Comparison of ENCODE assay signal across 28 cellular contexts in genomic region chr17:63942309-63942985, GRCh38. TPM values are rescaled to one million over a fixed set of nuclear protein-coding genes. Genes with fewer than 3 reads are reported as not detected.
A peak's percentile ranks its signal among the peaks of the same experiment; 100 is the strongest.
DNase-seq lines count a peak whose midpoint lies in the region; ATAC-seq and TF ChIP-seq lines count a peak whose summit lies in the region.
"Had no signal": no experiment of that assay in that cellular context is flagged by ENCODE, and none has a peak within 500 bp of the region (broad histone marks: within the 10 kb centered on the region; RNA-seq: fewer than 3 reads in every experiment).

No MANE protein-coding gene starts in this region.

- H3K9me3 Mint-ChIP-seq in activated naive CD4-positive, alpha-beta T cell treated with anti-CD3 and anti-CD28 coated beads, Interleukin-2, amount 10 ng/mL, durations not matched to agents 7 days and 5 days, result no peaks in the 10 kb centered on the region
- no peaks in the 10 kb centered on the region for H3K9me3 Mint-ChIP-seq in activated naive CD4-positive, alpha-beta T cell treated with anti-CD3 and anti-CD28 coated beads, Interleukin-2, amount 50 U/mL, for 72 hours
- H3K9me3 Mint-ChIP-seq in effector memory CD8-positive, alpha-beta T cell, result no peaks in the 10 kb centered on the region
- no peaks in the 10 kb centered on the region for H3K9me3 Mint-ChIP-seq in stimulated activated memory B cell treated with anti-CD40 and anti-IgM and Interleukin-4, amounts not matched to agents 10 μg/mL and 1 μg/mL and 100 μg/mL, for 72 hours
- no peaks in the 10 kb centered on the region for H3K9me3 Mint-ChIP-seq in chondrocyte (ENCODE audit: low read depth)
- H3K9me3 Mint-ChIP-seq in CD8-positive, alpha-beta memory T cell, result peaks cover 0 to 2% (median 0%) of the 10 kb centered on the region in 5 donors
- H3K9me3 Mint-ChIP-seq: CD4-positive, CD25-positive, alpha-beta regulatory T cell; HFFc6 had no signal

- H3K4me3 ChIP-seq in HAP-1, result no peak overlapping the region
- H3K4me3 ChIP-seq in CD8-positive, alpha-beta memory T cell (ENCODE audit: low read length), result no peak overlapping the region
- H3K4me3 ChIP-seq: BLaER1 had no signal

- CTCF ChIA-PET in activated naive CD4-positive, alpha-beta T cell treated with anti-CD3 and anti-CD28 coated beads, Interleukin-2, amount 10 ng/mL, durations not matched to agents 7 days and 5 days (lab: Charles Lee), result no interaction called here
- CTCF ChIA-PET in CD8-positive, alpha-beta memory T cell (lab: Charles Lee), result interaction anchor here (1.8 kb wide), 2 partner anchors 22 to 191 kb away, joined by 4 to 5 read pairs; no protein-coding TSS in a partner anchor

- no peak for ATAC-seq in activated naive CD4-positive, alpha-beta T cell treated with anti-CD3 and anti-CD28 coated beads, Interleukin-2, amount 50 U/mL, for 72 hours
- ATAC-seq in T-helper 17 cell, result no peak
- no peak for ATAC-seq in effector memory CD8-positive, alpha-beta T cell (replicated peaks)
- no peak for ATAC-seq in stimulated activated memory B cell treated with anti-CD40 and anti-IgM and Interleukin-4, amounts not matched to agents 10 μg/mL and 1 μg/mL and 100 μg/mL, for 72 hours
- ATAC-seq: Panc1 had no signal

- POLR2A ChIA-PET in CD8-positive, alpha-beta memory T cell (lab: Charles Lee), result no interaction called here

- H3K9me3 ChIP-seq in T-helper 17 cell (ENCODE audit: control insufficient read depth, low read length, poor library complexity, severe bottlenecking) (no peaks in the 10 kb centered on the region), HAP-1 (no peaks in the 10 kb centered on the region)
- no peaks in the 10 kb centered on the region for H3K9me3 ChIP-seq in CD8-positive, alpha-beta memory T cell (ENCODE audit: low read length)

- in situ Hi-C loops in HAP-1 (cut with MboI; ENCODE audit: low sequenced_read_pairs), result no loop called here

- no peak overlapping the region for H3K27ac ChIP-seq in CD8-positive, alpha-beta memory T cell (ENCODE audit: low read depth, low read length)
- H3K27ac ChIP-seq: BLaER1, RWPE1 had no signal

- no peaks in the 10 kb centered on the region for H3K36me3 ChIP-seq in HAP-1 (replicated peaks)
- H3K36me3 ChIP-seq in CD8-positive, alpha-beta memory T cell (ENCODE audit: insufficient read depth, low read length), result no peaks in the 10 kb centered on the region

- H3K27ac Mint-ChIP-seq in activated naive CD4-positive, alpha-beta T cell treated with anti-CD3 and anti-CD28 coated beads, Interleukin-2, amount 10 ng/mL, durations not matched to agents 7 days and 5 days, result peak overlapping the region; percentile 61
- peak overlapping the region in 1 of 2 donors; percentile 15 for H3K27ac Mint-ChIP-seq in activated naive CD4-positive, alpha-beta T cell treated with anti-CD3 and anti-CD28 coated beads, Interleukin-2, amount 50 U/mL, for 72 hours
- H3K27ac Mint-ChIP-seq in T-helper 17 cell (peak overlapping the region; percentile 19), chondrocyte (ENCODE audit: unreplicated experiment) (no peak overlapping the region)
- peak overlapping the region; percentile 66 to 73 for H3K27ac Mint-ChIP-seq in effector memory CD8-positive, alpha-beta T cell
- peak overlapping the region; percentile 94 for H3K27ac Mint-ChIP-seq in stimulated activated memory B cell treated with anti-CD40 and anti-IgM and Interleukin-4, amounts not matched to agents 10 μg/mL and 1 μg/mL and 100 μg/mL, for 72 hours
- peak overlapping the region in 1 of 8 donors; percentile 66 for H3K27ac Mint-ChIP-seq in CD8-positive, alpha-beta memory T cell
- H3K27ac Mint-ChIP-seq: HFFc6 had no signal

- H3K36me3 Mint-ChIP-seq in activated naive CD4-positive, alpha-beta T cell treated with anti-CD3 and anti-CD28 coated beads, Interleukin-2, amount 10 ng/mL, durations not matched to agents 7 days and 5 days, result no peaks in the 10 kb centered on the region
- H3K36me3 Mint-ChIP-seq in activated naive CD4-positive, alpha-beta T cell treated with anti-CD3 and anti-CD28 coated beads, Interleukin-2, amount 50 U/mL, for 72 hours, result no peaks in the 10 kb centered on the region
- H3K36me3 Mint-ChIP-seq in T-helper 17 cell (ENCODE audit: low read depth) (no peaks in the 10 kb centered on the region), chondrocyte (ENCODE audit: low read depth) (no peaks in the 10 kb centered on the region)
- no peaks in the 10 kb centered on the region for H3K36me3 Mint-ChIP-seq in effector memory CD8-positive, alpha-beta T cell (ENCODE audit: insufficient read depth)
- H3K36me3 Mint-ChIP-seq in stimulated activated memory B cell treated with anti-CD40 and anti-IgM and Interleukin-4, amounts not matched to agents 10 μg/mL and 1 μg/mL and 100 μg/mL, for 72 hours, result peaks cover 15% of the 10 kb centered on the region
- no peaks in the 10 kb centered on the region for H3K36me3 Mint-ChIP-seq in CD8-positive, alpha-beta memory T cell
- H3K36me3 Mint-ChIP-seq: CD4-positive, CD25-positive, alpha-beta regulatory T cell had no signal

- no peaks in the 10 kb centered on the region for H3K4me1 ChIP-seq in HAP-1
- peaks cover 22% of the 10 kb centered on the region for H3K4me1 ChIP-seq in CD8-positive, alpha-beta memory T cell (ENCODE audit: insufficient read depth, low read length)

- H3K4me3 Mint-ChIP-seq in activated naive CD4-positive, alpha-beta T cell treated with anti-CD3 and anti-CD28 coated beads, Interleukin-2, amount 10 ng/mL, durations not matched to agents 7 days and 5 days, result no peak overlapping the region
- H3K4me3 Mint-ChIP-seq in T-helper 17 cell, result no peak overlapping the region
- no peak overlapping the region for H3K4me3 Mint-ChIP-seq in effector memory CD8-positive, alpha-beta T cell
- no peak overlapping the region for H3K4me3 Mint-ChIP-seq in stimulated activated memory B cell treated with anti-CD40 and anti-IgM and Interleukin-4, amounts not matched to agents 10 μg/mL and 1 μg/mL and 100 μg/mL, for 72 hours
- H3K4me3 Mint-ChIP-seq in chondrocyte (ENCODE audit: unreplicated experiment), result no peak overlapping the region
- H3K4me3 Mint-ChIP-seq in CD8-positive, alpha-beta memory T cell, result no peak overlapping the region
- H3K4me3 Mint-ChIP-seq: CD4-positive, CD25-positive, alpha-beta regulatory T cell; HFFc6 had no signal

- TF ChIP-seq CTCF in chondrocyte (IDR thresholded peaks at IDR 0.05), result no peak

- H3K4me1 Mint-ChIP-seq in activated naive CD4-positive, alpha-beta T cell treated with anti-CD3 and anti-CD28 coated beads, Interleukin-2, amount 10 ng/mL, durations not matched to agents 7 days and 5 days, result peaks cover 38% of the 10 kb centered on the region
- H3K4me1 Mint-ChIP-seq in T-helper 17 cell (peaks cover 25% of the 10 kb centered on the region), chondrocyte (ENCODE audit: low read depth) (no peaks in the 10 kb centered on the region)
- peaks cover 29 to 42% of the 10 kb centered on the region in 2 donors for H3K4me1 Mint-ChIP-seq in effector memory CD8-positive, alpha-beta T cell (ENCODE audit: low read depth in 2 of 2)
- H3K4me1 Mint-ChIP-seq in stimulated activated memory B cell treated with anti-CD40 and anti-IgM and Interleukin-4, amounts not matched to agents 10 μg/mL and 1 μg/mL and 100 μg/mL, for 72 hours, result peaks cover 83% of the 10 kb centered on the region
- peaks cover 15 to 35% (median 25%) of the 10 kb centered on the region in 3 donors for H3K4me1 Mint-ChIP-seq in CD8-positive, alpha-beta memory T cell

- H3K27me3 Mint-ChIP-seq in activated naive CD4-positive, alpha-beta T cell treated with anti-CD3 and anti-CD28 coated beads, Interleukin-2, amount 10 ng/mL, durations not matched to agents 7 days and 5 days, result peaks cover 87% of the 10 kb centered on the region
- no peaks in the 10 kb centered on the region for H3K27me3 Mint-ChIP-seq in T-helper 17 cell
- H3K27me3 Mint-ChIP-seq in effector memory CD8-positive, alpha-beta T cell, result no peaks in the 10 kb centered on the region
- H3K27me3 Mint-ChIP-seq in stimulated activated memory B cell treated with anti-CD40 and anti-IgM and Interleukin-4, amounts not matched to agents 10 μg/mL and 1 μg/mL and 100 μg/mL, for 72 hours, result no peaks in the 10 kb centered on the region
- H3K27me3 Mint-ChIP-seq in chondrocyte (ENCODE audit: low read depth), result peaks cover 4% of the 10 kb centered on the region
- H3K27me3 Mint-ChIP-seq in CD8-positive, alpha-beta memory T cell, result no peaks in the 10 kb centered on the region
- H3K27me3 Mint-ChIP-seq: CD4-positive, CD25-positive, alpha-beta regulatory T cell had no signal

- DNase-seq in activated naive CD4-positive, alpha-beta T cell treated with anti-CD3 and anti-CD28 coated beads, Interleukin-2, amount 10 ng/mL, durations not matched to agents 7 days and 5 days, result no peak
- no peak for DNase-seq in activated naive CD4-positive, alpha-beta T cell treated with anti-CD3 and anti-CD28 coated beads, Interleukin-2, amount 50 U/mL, for 72 hours (ENCODE audit: low spot score in 2 of 2)
- DNase-seq in T-helper 17 cell (no peak), HAP-1 (ENCODE audit: low spot score in 2 of 2) (no peak), chondrocyte (ENCODE audit: low spot score) (no peak)
- no peak for DNase-seq in effector memory CD8-positive, alpha-beta T cell
- no peak for DNase-seq in CD8-positive, alpha-beta memory T cell
- DNase-seq: 8988T; CD4-positive, CD25-positive, alpha-beta regulatory T cell; DMS53; H7; HFFc6; KG1; NCI-H1048; NCI-H1417; NCI-H1694; NCI-H2029 treated with DMSO at 0.1 percent for 48 hours; NCI-H446 treated with DMSO at 0.1 percent for 48 hours; NCI-H526; SHP77 treated with DMSO at 0.1 percent for 48 hours had no signal

- H3K27me3 ChIP-seq in HAP-1 (ENCODE audit: low read depth), result no peaks in the 10 kb centered on the region
- no peaks in the 10 kb centered on the region for H3K27me3 ChIP-seq in CD8-positive, alpha-beta memory T cell (ENCODE audit: insufficient read depth, low read length, poor library complexity, severe bottlenecking)
- H3K27me3 ChIP-seq: BLaER1 had no signal

RNA-seq across cellular contexts. Expression of gene CD79B, which starts 10.3 kb away (rescaled TPM):
- 10 to 100 TPM; 28.7 to 52.6 TPM for total RNA-seq in activated naive CD4-positive, alpha-beta T cell treated with anti-CD3 and anti-CD28 coated beads, Interleukin-2, amount 50 U/mL, for 72 hours
- 10 to 100 TPM; 19.5 to 31.1 TPM for total RNA-seq in T-helper 17 cell
- total RNA-seq in chondrocyte, result not detected in 3 replicates
- 10 to 100 TPM; 18.1 to 22.2 TPM for total RNA-seq in CD8-positive, alpha-beta memory T cell
- 36.9 TPM for polyA plus RNA-seq in CD8-positive, alpha-beta memory T cell
- total RNA-seq: Daoy had no signal

RNA-seq across cellular contexts. Expression of gene GH1, which starts 23.8 kb away (rescaled TPM):
- 1 to 10 TPM in 1 of 2 donors, not detected in 1; 1.0 TPM for total RNA-seq in activated naive CD4-positive, alpha-beta T cell treated with anti-CD3 and anti-CD28 coated beads, Interleukin-2, amount 50 U/mL, for 72 hours
- total RNA-seq in T-helper 17 cell (not detected), chondrocyte (not detected in 3 replicates)
- not detected for total RNA-seq in CD8-positive, alpha-beta memory T cell
- not detected for polyA plus RNA-seq in CD8-positive, alpha-beta memory T cell
- total RNA-seq: CD4-positive, CD25-positive, alpha-beta regulatory T cell; Daoy; G401; H7; HFFc6; HT1080 had no signal

RNA-seq across cellular contexts. Expression of gene SCN4A, which starts 30.3 kb away (rescaled TPM):
- total RNA-seq in activated naive CD4-positive, alpha-beta T cell treated with anti-CD3 and anti-CD28 coated beads, Interleukin-2, amount 50 U/mL, for 72 hours, result under 1 TPM in 1 of 2 donors, not detected in 1; 0.10 TPM
- total RNA-seq in T-helper 17 cell (under 1 TPM; 0.02 to 0.16 TPM), chondrocyte (not detected in 3 replicates)
- total RNA-seq in CD8-positive, alpha-beta memory T cell, result under 1 TPM; 0.04 TPM
- polyA plus RNA-seq in CD8-positive, alpha-beta memory T cell, result not detected
- total RNA-seq: CD4-positive, CD25-positive, alpha-beta regulatory T cell; G401; HFFc6; HT1080 had no signal
- polyA plus RNA-seq: CD4-positive, CD25-positive, alpha-beta regulatory T cell had no signal

RNA-seq across cellular contexts. Expression of gene CSHL1, which starts 31.4 kb away (rescaled TPM):
- total RNA-seq in activated naive CD4-positive, alpha-beta T cell treated with anti-CD3 and anti-CD28 coated beads, Interleukin-2, amount 50 U/mL, for 72 hours, result under 1 TPM in 1 of 2 donors, not detected in 1; 0.31 TPM
- total RNA-seq in T-helper 17 cell (not detected), chondrocyte (0.68 TPM in 1 of 3 replicates, not detected in the others)
- total RNA-seq in CD8-positive, alpha-beta memory T cell, result not detected
- polyA plus RNA-seq in CD8-positive, alpha-beta memory T cell, result not detected
- total RNA-seq: CD4-positive, CD25-positive, alpha-beta regulatory T cell; Daoy; G401; H7; HFFc6; HT1080; OCI-LY7 had no signal
- polyA plus RNA-seq: CD4-positive, CD25-positive, alpha-beta regulatory T cell had no signal

RNA-seq across cellular contexts. Expression of gene CSH1, which starts 46.1 kb away (rescaled TPM):
- total RNA-seq in activated naive CD4-positive, alpha-beta T cell treated with anti-CD3 and anti-CD28 coated beads, Interleukin-2, amount 50 U/mL, for 72 hours, result 1 to 10 TPM; 8.3 to 8.9 TPM
- 10 to 100 TPM in 1 of 2 donors, 1 to 10 TPM in 1; 9.9 to 11.3 TPM for total RNA-seq in T-helper 17 cell
- total RNA-seq in chondrocyte, result 14.0 TPM in 1 of 3 replicates, not detected in the others
- total RNA-seq in CD8-positive, alpha-beta memory T cell, result not detected
- not detected for polyA plus RNA-seq in CD8-positive, alpha-beta memory T cell
- total RNA-seq: Daoy, G401, H7, HFFc6, HT1080, OCI-LY7 had no signal
- polyA plus RNA-seq: CD4-positive, CD25-positive, alpha-beta regulatory T cell had no signal

Comparison
In these comparisons a context has a peak if more than half of its experiments do, and no peak if none do; other contexts are left out.
1. RNA of gene CD79B, which starts 10.3 kb away (total RNA-seq): 28.7 to 52.6 TPM in activated naive CD4-positive, alpha-beta T cell treated with anti-CD3 and anti-CD28 coated beads, Interleukin-2, amount 50 U/mL, for 72 hours, 19.5 to 31.1 TPM in T-helper 17 cell and 18.1 to 22.2 TPM in CD8-positive, alpha-beta memory T cell; not detected in chondrocyte; every median in the first group is over 10 times any median in the second.